10 cellular contexts compared by ENCODE assay signal in the genomic region with DNA sequence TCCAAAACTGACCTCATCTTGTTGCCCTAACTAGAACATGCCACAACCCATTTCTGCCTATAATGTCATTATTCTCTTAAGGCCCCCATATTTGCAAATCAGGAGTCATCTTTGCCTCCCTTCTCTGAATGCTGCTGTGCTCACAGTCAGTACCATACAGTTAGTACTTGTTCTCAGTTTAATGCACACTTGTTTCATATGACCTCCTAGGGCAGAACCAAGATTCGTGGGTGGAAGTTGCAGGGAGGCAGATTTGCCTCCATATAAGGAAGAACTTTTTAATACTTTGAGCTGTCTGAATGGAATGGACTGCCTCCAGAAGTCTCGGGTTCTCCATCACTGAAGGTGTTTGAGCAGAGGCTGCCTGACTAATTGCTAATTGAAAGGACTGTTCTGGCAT. TPM values are rescaled to one million over a fixed set of nuclear protein-coding genes. Genes with fewer than 3 reads are reported as not detected.
A peak's percentile ranks its signal among the peaks of the same experiment; 100 is the strongest.
DNase-seq lines count a peak whose midpoint lies in the region; ATAC-seq and TF ChIP-seq lines count a peak whose summit lies in the region.
"Had no signal": no experiment of that assay in that cellular context is flagged by ENCODE, and none has a peak within 500 bp of the region (broad histone marks: within the 10 kb centered on the region; RNA-seq: fewer than 3 reads in every experiment).

No MANE protein-coding gene starts in this region.

- no peaks in the 10 kb centered on the region for H3K9me3 ChIP-seq in right cardiac atrium (ENCODE audit: control insufficient read depth, low read length)
- H3K9me3 ChIP-seq in stomach = no peaks in the 10 kb centered on the region
- H3K9me3 ChIP-seq: pancreas had no signal

- intact Hi-C loops in right cardiac atrium (cut with DNase I) (no loop called here), stomach (cut with DNase I; ENCODE audit: low total_unique reads) (no loop called here)

- H3K27ac Mint-ChIP-seq in activated CD4-positive, alpha-beta T cell treated with anti-CD3 and anti-CD28 coated beads, Interleukin-2, amount 10 ng/mL, durations not matched to agents 7 days and 5 days = peak overlapping the region; percentile 80
- H3K27ac Mint-ChIP-seq in activated naive CD8-positive, alpha-beta T cell treated with anti-CD3 and anti-CD28 coated beads, Interleukin-2, amount 10 ng/mL, durations not matched to agents 7 days and 5 days = peak overlapping the region; percentile 74

- peak overlapping the region; percentile 29 for H3K4me3 Mint-ChIP-seq in activated CD4-positive, alpha-beta T cell treated with anti-CD3 and anti-CD28 coated beads, Interleukin-2, amount 10 ng/mL, durations not matched to agents 7 days and 5 days
- peak overlapping the region; percentile 62 for H3K4me3 Mint-ChIP-seq in activated naive CD8-positive, alpha-beta T cell treated with anti-CD3 and anti-CD28 coated beads, Interleukin-2, amount 10 ng/mL, durations not matched to agents 7 days and 5 days

- no peaks in the 10 kb centered on the region for H3K27me3 ChIP-seq in right cardiac atrium (ENCODE audit: control insufficient read depth, insufficient read depth)
- no peaks in the 10 kb centered on the region for H3K27me3 ChIP-seq in stomach
- H3K27me3 ChIP-seq: pancreas had no signal

- CTCF ChIA-PET in activated CD4-positive, alpha-beta T cell treated with anti-CD3 and anti-CD28 coated beads, Interleukin-2, amount 10 ng/mL, durations not matched to agents 7 days and 5 days (lab: Charles Lee) = interaction anchor here (0.8 to 2.0 kb wide), 6 partner anchors 8 to 289 kb away, joined by 3 to 8 read pairs (median 4); partner anchors contain the start of gene CAP1

- H3K27me3 Mint-ChIP-seq in activated CD4-positive, alpha-beta T cell treated with anti-CD3 and anti-CD28 coated beads, Interleukin-2, amount 10 ng/mL, durations not matched to agents 7 days and 5 days = no peaks in the 10 kb centered on the region
- H3K27me3 Mint-ChIP-seq in activated naive CD8-positive, alpha-beta T cell treated with anti-CD3 and anti-CD28 coated beads, Interleukin-2, amount 10 ng/mL, durations not matched to agents 7 days and 5 days = no peaks in the 10 kb centered on the region

- peak overlapping the region; percentile 42 for H3K27ac ChIP-seq in right cardiac atrium (ENCODE audit: low read length)
- peak overlapping the region in 3 of 5 donors; percentile 26 to 70 (median 61) for H3K27ac ChIP-seq in stomach
- H3K27ac ChIP-seq: pancreas had no signal

- peaks cover 65% of the 10 kb centered on the region for H3K36me3 Mint-ChIP-seq in activated CD4-positive, alpha-beta T cell treated with anti-CD3 and anti-CD28 coated beads, Interleukin-2, amount 10 ng/mL, durations not matched to agents 7 days and 5 days (ENCODE audit: low read depth)
- peaks cover 59% of the 10 kb centered on the region for H3K36me3 Mint-ChIP-seq in activated naive CD8-positive, alpha-beta T cell treated with anti-CD3 and anti-CD28 coated beads, Interleukin-2, amount 10 ng/mL, durations not matched to agents 7 days and 5 days

- H3K4me1 Mint-ChIP-seq in activated CD4-positive, alpha-beta T cell treated with anti-CD3 and anti-CD28 coated beads, Interleukin-2, amount 10 ng/mL, durations not matched to agents 7 days and 5 days = peaks cover 77% of the 10 kb centered on the region
- peaks cover 67% of the 10 kb centered on the region for H3K4me1 Mint-ChIP-seq in activated naive CD8-positive, alpha-beta T cell treated with anti-CD3 and anti-CD28 coated beads, Interleukin-2, amount 10 ng/mL, durations not matched to agents 7 days and 5 days

- peak; percentile 16 for ATAC-seq in activated naive CD8-positive, alpha-beta T cell treated with anti-CD3 and anti-CD28 coated beads, Interleukin-2, amount 10 ng/mL, durations not matched to agents 7 days and 5 days (ENCODE audit: low read depth)
- ATAC-seq in right cardiac atrium (peak in 1 of 2 donors; percentile 29), GM18861 (IDR thresholded peaks at IDR 0.05; ENCODE audit: unreplicated experiment) (no peak)

- no peak for DNase-seq in activated CD4-positive, alpha-beta T cell treated with anti-CD3 and anti-CD28 coated beads, Interleukin-2, amount 10 ng/mL, durations not matched to agents 7 days and 5 days
- DNase-seq in activated CD4-positive, alpha-beta T cell treated with anti-CD3 and anti-CD28 coated beads, Interleukin-2, amount 50 U/mL, for 1 hour = no peak
- DNase-seq in activated naive CD8-positive, alpha-beta T cell treated with anti-CD3 and anti-CD28 coated beads, Interleukin-2, amount 10 ng/mL, durations not matched to agents 7 days and 5 days = no peak
- DNase-seq in right cardiac atrium = no peak
- no peak for DNase-seq in stomach
- DNase-seq in NCI-H226 = no peak
- DNase-seq in germinal center (ENCODE audit: low spot score) = no peak
- DNase-seq: pancreas, RPMI8226 had no signal

- TF ChIP-seq POLR2A in stomach (IDR thresholded peaks at IDR 0.05) = no peak

- peaks cover 13% of the 10 kb centered on the region for H3K4me1 ChIP-seq in right cardiac atrium (ENCODE audit: control insufficient read depth, insufficient read depth, low read length)
- peaks cover 51 to 100% (median 78%) of the 10 kb centered on the region in 4 donors for H3K4me1 ChIP-seq in stomach

- no peak overlapping the region for H3K4me3 ChIP-seq in right cardiac atrium (ENCODE audit: low read length)
- H3K4me3 ChIP-seq in stomach = no peak overlapping the region
- H3K4me3 ChIP-seq: pancreas had no signal

- H3K9me3 Mint-ChIP-seq in activated CD4-positive, alpha-beta T cell treated with anti-CD3 and anti-CD28 coated beads, Interleukin-2, amount 10 ng/mL, durations not matched to agents 7 days and 5 days = no peaks in the 10 kb centered on the region
- no peaks in the 10 kb centered on the region for H3K9me3 Mint-ChIP-seq in activated naive CD8-positive, alpha-beta T cell treated with anti-CD3 and anti-CD28 coated beads, Interleukin-2, amount 10 ng/mL, durations not matched to agents 7 days and 5 days

- TF ChIP-seq CTCF in stomach (IDR thresholded peaks at IDR 0.05) = no peak

- WGBS in right cardiac atrium = 29% methylated on average over 2 of the region's 2 CpGs
- WGBS in stomach, 5 donors = 32 to 56% (median 52%) methylated on average over 2 of the region's 2 CpGs

- H3K36me3 ChIP-seq in stomach = peaks cover 0 to 14% (median 6%) of the 10 kb centered on the region in 4 donors
- H3K36me3 ChIP-seq: pancreas had no signal

- POLR2A ChIA-PET in activated CD4-positive, alpha-beta T cell treated with anti-CD3 and anti-CD28 coated beads, Interleukin-2, amount 10 ng/mL, durations not matched to agents 7 days and 5 days (lab: Charles Lee) = no interaction called here
- POLR2A ChIA-PET in activated naive CD8-positive, alpha-beta T cell treated with anti-CD3 and anti-CD28 coated beads, Interleukin-2, amount 10 ng/mL, durations not matched to agents 7 days and 5 days (lab: Charles Lee) = interaction anchor here (1.0 to 4.4 kb wide), 5 partner anchors 9 to 17 kb away, joined by 3 to 25 read pairs (median 5); partner anchors contain the start of gene CAP1

- no peak for TF ChIP-seq EP300 in stomach (IDR thresholded peaks at IDR 0.05)

RNA-seq across cellular contexts. Expression of gene CAP1, which starts 9.2 kb away (rescaled TPM):
- total RNA-seq in activated CD4-positive, alpha-beta T cell treated with anti-CD3 and anti-CD28 coated beads, Interleukin-2, amount 10 ng/mL, durations not matched to agents 7 days and 5 days = 100 to 1,000 TPM; 740 to 752 TPM
- 100 to 1,000 TPM; 579 to 614 TPM for total RNA-seq in activated naive CD8-positive, alpha-beta T cell treated with anti-CD3 and anti-CD28 coated beads, Interleukin-2, amount 10 ng/mL, durations not matched to agents 7 days and 5 days
- total RNA-seq in right cardiac atrium (100 to 1,000 TPM in 2 of 4 donors, 10 to 100 TPM in 2; 72.8 to 118 (median 97.9) TPM), stomach (100 to 1,000 TPM in 4 of 5 donors, 10 to 100 TPM in 1; 99.1 to 252 (median 145) TPM)
- polyA plus RNA-seq in right cardiac atrium (43.8 TPM), stomach (100 to 1,000 TPM in 2 of 3 donors, 10 to 100 TPM in 1; 95.5 to 185 (median 162) TPM)

RNA-seq across cellular contexts. Expression of gene PPT1, which starts 47.3 kb away (rescaled TPM):
- total RNA-seq in activated CD4-positive, alpha-beta T cell treated with anti-CD3 and anti-CD28 coated beads, Interleukin-2, amount 10 ng/mL, durations not matched to agents 7 days and 5 days = 100 to 1,000 TPM in 1 of 2 experiments, 10 to 100 TPM in 1; 93.8 to 112 TPM
- 10 to 100 TPM; 71.3 to 74.6 TPM for total RNA-seq in activated naive CD8-positive, alpha-beta T cell treated with anti-CD3 and anti-CD28 coated beads, Interleukin-2, amount 10 ng/mL, durations not matched to agents 7 days and 5 days
- total RNA-seq in right cardiac atrium (10 to 100 TPM; 37.6 to 59.0 (median 42.6) TPM), stomach (10 to 100 TPM in 4 of 5 donors, 1 to 10 TPM in 1; 3.5 to 79.9 (median 39.6) TPM)
- polyA plus RNA-seq in right cardiac atrium (39.5 TPM), stomach (10 to 100 TPM; 19.7 to 34.6 (median 32.1) TPM)
